In genomic region chr10:84407390-84408049, GRCh38 we compare ENCODE assay signal across 1 cellular context.
TF ChIP-seq lines count a peak whose summit lies in the region.

No MANE protein-coding gene starts in this region.

TF ChIP-seq in HepG2, 621 proteins besides CTCF, POLR2A, EP300 and RAD21:
- no peak for TF ChIP-seq ARID4A (CRISPR knock-in tag; IDR thresholded peaks at IDR 0.05; ENCODE audit: borderline replicate concordance)
- TF ChIP-seq ZFP82 (CRISPR knock-in tag; IDR thresholded peaks at IDR 0.05; ENCODE audit: borderline replicate concordance): no peak
- TF ChIP-seq MZF1 (CRISPR knock-in tag; IDR thresholded peaks at IDR 0.05; ENCODE audit: borderline replicate concordance): no peak
- no peak for TF ChIP-seq ZNF205 (CRISPR knock-in tag; IDR thresholded peaks at IDR 0.05)
- no peak for TF ChIP-seq TRIM22 (IDR thresholded peaks at IDR 0.05)
- TF ChIP-seq, protein P1, sequence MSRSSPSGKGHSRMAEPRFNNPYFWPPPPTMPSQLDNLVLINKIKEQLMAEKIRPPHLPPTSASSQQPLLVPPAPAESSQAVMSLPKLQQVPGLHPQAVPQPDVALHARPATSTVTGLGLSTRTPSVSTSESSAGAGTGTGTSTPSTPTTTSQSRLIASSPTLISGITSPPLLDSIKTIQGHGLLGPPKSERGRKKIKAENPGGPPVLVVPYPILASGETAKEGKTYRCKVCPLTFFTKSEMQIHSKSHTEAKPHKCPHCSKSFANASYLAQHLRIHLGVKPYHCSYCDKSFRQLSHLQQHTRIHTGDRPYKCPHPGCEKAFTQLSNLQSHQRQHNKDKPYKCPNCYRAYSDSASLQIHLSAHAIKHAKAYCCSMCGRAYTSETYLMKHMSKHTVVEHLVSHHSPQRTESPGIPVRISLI (CRISPR knock-in tag; IDR thresholded peaks at IDR 0.05; ENCODE audit: borderline replicate concordance): no peak
- TF ChIP-seq ZSCAN21 (CRISPR knock-in tag; IDR thresholded peaks at IDR 0.05; ENCODE audit: borderline replicate concordance): no peak
- TF ChIP-seq, protein P2, sequence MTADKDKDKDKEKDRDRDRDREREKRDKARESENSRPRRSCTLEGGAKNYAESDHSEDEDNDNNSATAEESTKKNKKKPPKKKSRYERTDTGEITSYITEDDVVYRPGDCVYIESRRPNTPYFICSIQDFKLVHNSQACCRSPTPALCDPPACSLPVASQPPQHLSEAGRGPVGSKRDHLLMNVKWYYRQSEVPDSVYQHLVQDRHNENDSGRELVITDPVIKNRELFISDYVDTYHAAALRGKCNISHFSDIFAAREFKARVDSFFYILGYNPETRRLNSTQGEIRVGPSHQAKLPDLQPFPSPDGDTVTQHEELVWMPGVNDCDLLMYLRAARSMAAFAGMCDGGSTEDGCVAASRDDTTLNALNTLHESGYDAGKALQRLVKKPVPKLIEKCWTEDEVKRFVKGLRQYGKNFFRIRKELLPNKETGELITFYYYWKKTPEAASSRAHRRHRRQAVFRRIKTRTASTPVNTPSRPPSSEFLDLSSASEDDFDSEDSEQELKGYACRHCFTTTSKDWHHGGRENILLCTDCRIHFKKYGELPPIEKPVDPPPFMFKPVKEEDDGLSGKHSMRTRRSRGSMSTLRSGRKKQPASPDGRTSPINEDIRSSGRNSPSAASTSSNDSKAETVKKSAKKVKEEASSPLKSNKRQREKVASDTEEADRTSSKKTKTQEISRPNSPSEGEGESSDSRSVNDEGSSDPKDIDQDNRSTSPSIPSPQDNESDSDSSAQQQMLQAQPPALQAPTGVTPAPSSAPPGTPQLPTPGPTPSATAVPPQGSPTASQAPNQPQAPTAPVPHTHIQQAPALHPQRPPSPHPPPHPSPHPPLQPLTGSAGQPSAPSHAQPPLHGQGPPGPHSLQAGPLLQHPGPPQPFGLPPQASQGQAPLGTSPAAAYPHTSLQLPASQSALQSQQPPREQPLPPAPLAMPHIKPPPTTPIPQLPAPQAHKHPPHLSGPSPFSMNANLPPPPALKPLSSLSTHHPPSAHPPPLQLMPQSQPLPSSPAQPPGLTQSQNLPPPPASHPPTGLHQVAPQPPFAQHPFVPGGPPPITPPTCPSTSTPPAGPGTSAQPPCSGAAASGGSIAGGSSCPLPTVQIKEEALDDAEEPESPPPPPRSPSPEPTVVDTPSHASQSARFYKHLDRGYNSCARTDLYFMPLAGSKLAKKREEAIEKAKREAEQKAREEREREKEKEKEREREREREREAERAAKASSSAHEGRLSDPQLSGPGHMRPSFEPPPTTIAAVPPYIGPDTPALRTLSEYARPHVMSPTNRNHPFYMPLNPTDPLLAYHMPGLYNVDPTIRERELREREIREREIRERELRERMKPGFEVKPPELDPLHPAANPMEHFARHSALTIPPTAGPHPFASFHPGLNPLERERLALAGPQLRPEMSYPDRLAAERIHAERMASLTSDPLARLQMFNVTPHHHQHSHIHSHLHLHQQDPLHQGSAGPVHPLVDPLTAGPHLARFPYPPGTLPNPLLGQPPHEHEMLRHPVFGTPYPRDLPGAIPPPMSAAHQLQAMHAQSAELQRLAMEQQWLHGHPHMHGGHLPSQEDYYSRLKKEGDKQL (CRISPR knock-in tag; IDR thresholded peaks at IDR 0.05; ENCODE audit: low read depth): no peak
- no peak for TF ChIP-seq NCOA2 (CRISPR knock-in tag; IDR thresholded peaks at IDR 0.05)
- no peak for TF ChIP-seq PAX8 (CRISPR knock-in tag; IDR thresholded peaks at IDR 0.05; ENCODE audit: borderline replicate concordance)
- TF ChIP-seq ZNF883 (CRISPR knock-in tag; IDR thresholded peaks at IDR 0.05; ENCODE audit: not compliant biosample characterization): no peak
- TF ChIP-seq POLR2G (IDR thresholded peaks at IDR 0.05; ENCODE audit: low read depth, low read length): no peak
- TF ChIP-seq ZNF800 (CRISPR knock-in tag; IDR thresholded peaks at IDR 0.05): no peak
- TF ChIP-seq, protein P3, sequence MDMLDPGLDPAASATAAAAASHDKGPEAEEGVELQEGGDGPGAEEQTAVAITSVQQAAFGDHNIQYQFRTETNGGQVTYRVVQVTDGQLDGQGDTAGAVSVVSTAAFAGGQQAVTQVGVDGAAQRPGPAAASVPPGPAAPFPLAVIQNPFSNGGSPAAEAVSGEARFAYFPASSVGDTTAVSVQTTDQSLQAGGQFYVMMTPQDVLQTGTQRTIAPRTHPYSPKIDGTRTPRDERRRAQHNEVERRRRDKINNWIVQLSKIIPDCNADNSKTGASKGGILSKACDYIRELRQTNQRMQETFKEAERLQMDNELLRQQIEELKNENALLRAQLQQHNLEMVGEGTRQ (IDR thresholded peaks at IDR 0.05; ENCODE audit: low read depth, low read length): no peak
- TF ChIP-seq, protein P3 (CRISPR knock-in tag; IDR thresholded peaks at IDR 0.05; ENCODE audit: borderline replicate concordance): no peak
- TF ChIP-seq CCAR2 (optimal IDR thresholded peaks at IDR 0.05; ENCODE audit: low read depth, low read length): no peak
- no peak for TF ChIP-seq EZH2 (conservative IDR thresholded peaks at IDR 0.05; ENCODE audit: low read depth, low read length)
- no peak for TF ChIP-seq HMG20A (CRISPR knock-in tag; IDR thresholded peaks at IDR 0.05; ENCODE audit: borderline replicate concordance)
- TF ChIP-seq AKAP8 (CRISPR knock-in tag; IDR thresholded peaks at IDR 0.05): no peak
